7 cellular contexts compared by ENCODE assay signal in genomic region chr11:5233268-5233667, GRCh38. TPM values are rescaled to one million over a fixed set of nuclear protein-coding genes. Genes with fewer than 3 reads are reported as not detected.
"Had no signal": no experiment of that assay in that cellular context is flagged by ENCODE, and none has a peak within 500 bp of the region (broad histone marks: within the 10 kb centered on the region; RNA-seq: fewer than 3 reads in every experiment).

No MANE protein-coding gene starts in this region.

- ATAC-seq: GM12878 had no signal

- FAIRE-seq: G401.6, GM12878, GM12891, GM18507, GM19239 had no signal

- DNase-seq: GDM1, GF-D8 had no signal

- H3K4me3 ChIP-seq: GM12878 had no signal

RNA-seq across cellular contexts. Expression of gene HBD, which starts 1.0 kb away (rescaled TPM):
- total RNA-seq: GM12878 had no signal

RNA-seq across cellular contexts. Expression of gene HBB, which starts 6.4 kb away (rescaled TPM):
- polyA plus RNA-seq: GM12878 had no signal

RNA-seq across cellular contexts. Expression of gene OR51V1, which starts 32.8 kb away (rescaled TPM):
- total RNA-seq: GM12878 had no signal
- polyA plus RNA-seq: GM12878 had no signal
